In the genomic region with DNA sequence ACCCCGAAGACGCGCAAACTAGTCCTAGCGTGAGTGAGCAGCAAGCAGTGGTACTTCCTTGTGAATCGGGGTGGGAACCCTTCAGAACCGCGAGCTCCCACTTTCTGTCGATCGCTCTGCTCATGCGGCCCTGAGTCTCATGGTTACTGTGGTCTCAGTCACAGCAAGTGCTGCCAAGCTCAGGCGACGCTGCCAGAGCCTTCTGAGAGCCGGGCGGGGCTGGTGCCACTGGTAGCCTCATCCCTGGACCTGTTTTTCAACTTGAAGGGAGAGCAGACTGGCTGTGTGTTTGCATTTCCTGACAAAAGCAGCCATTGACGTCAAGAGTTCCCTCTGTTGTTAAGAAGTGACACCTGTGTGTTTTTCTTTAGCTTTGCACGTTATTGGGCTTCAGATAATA, we compare ENCODE assay signal across 13 cellular contexts. TPM values are rescaled to one million over a fixed set of nuclear protein-coding genes. Genes with fewer than 3 reads are reported as not detected.
DNase-seq lines count a peak whose midpoint lies in the region; ATAC-seq, FAIRE-seq and TF ChIP-seq lines count a peak whose summit lies in the region.
"Had no signal": no experiment of that assay in that cellular context is flagged by ENCODE, and none has a peak within 500 bp of the region (broad histone marks: within the 10 kb centered on the region; RNA-seq: fewer than 3 reads in every experiment).

No MANE protein-coding gene starts in this region.

- FAIRE-seq in islet of Langerhans (lab: Jason Lieb, UNC) = peak; percentile 87
- FAIRE-seq: colon had no signal

- DNase-seq in NCI-H2029 (lab: John Stamatoyannopoulos, UW) (peak; percentile 94), cerebellar cortex (ENCODE audit: low spot score) (peak; percentile 85), stomach (peak; percentile 91), activated T-cell treated with anti-CD3 and anti-CD28 coated beads for 4 hours (no peak)
- DNase-seq in central memory CD4-positive, alpha-beta T cell = no peak
- DNase-seq: activated CD4-positive, alpha-beta T cell treated with anti-CD3 and anti-CD28 coated beads, Interleukin-2, amount 50 U/mL, for 1 hour; activated gamma-delta T cell; CD4-positive, CD25-positive, alpha-beta regulatory T cell; NCI-H526 treated with DMSO at 0.1 percent for 48 hours had no signal

- no peak for TF ChIP-seq EP300 in stomach (IDR thresholded peaks at IDR 0.05)

- H3K27me3 ChIP-seq in stomach = no peaks in the 10 kb centered on the region

- intact Hi-C loops in stomach (cut with DNase I; ENCODE audit: low total_unique reads) = no loop called here

- 37 to 51% (median 50%) methylated on average over 16 of the region's 16 CpGs for WGBS in stomach, 5 donors

- no peaks in the 10 kb centered on the region for H3K9me3 ChIP-seq in stomach

- peaks cover 15 to 43% (median 23%) of the 10 kb centered on the region in 4 donors for H3K4me1 ChIP-seq in stomach

- TF ChIP-seq POLR2A in stomach (IDR thresholded peaks at IDR 0.05) = no peak

- no peak for TF ChIP-seq CTCF in stomach (IDR thresholded peaks at IDR 0.05)

- H3K27ac ChIP-seq in stomach = peak overlapping the region; percentile 43 to 80 (median 72)

- H3K36me3 ChIP-seq in stomach = peaks cover 2 to 33% (median 25%) of the 10 kb centered on the region in 4 donors

- H3K4me3 ChIP-seq in stomach = no peak overlapping the region

- ATAC-seq in GM21619 (IDR thresholded peaks at IDR 0.05; ENCODE audit: unreplicated experiment) (no peak), GM19324 (IDR thresholded peaks at IDR 0.05; ENCODE audit: low FRiP score, unreplicated experiment) (no peak)

RNA-seq across cellular contexts. Expression of a gene that starts 32.9 kb away (rescaled TPM):
- 100 to 1,000 TPM in 1 of 5 donors, 10 to 100 TPM in 1, 1 to 10 TPM in 1, not detected in 2; 6.4 to 108 (median 20.1) TPM for total RNA-seq in stomach
- 10 to 100 TPM in 1 of 3 donors, 1 to 10 TPM in 2; 1.3 to 14.5 (median 8.1) TPM for polyA plus RNA-seq in stomach
- total RNA-seq: CD4-positive, CD25-positive, alpha-beta regulatory T cell had no signal
- polyA plus RNA-seq: CD4-positive, CD25-positive, alpha-beta regulatory T cell had no signal

Comparison
In these comparisons a context has a peak if more than half of its experiments do, and no peak if none do; other contexts are left out.
1. DNase-seq: peak in NCI-H2029 (single experiment), cerebellar cortex (single experiment) and stomach (single experiment); none in activated T-cell treated with anti-CD3 and anti-CD28 coated beads for 4 hours (single experiment) and central memory CD4-positive, alpha-beta T cell (single experiment).